In genomic region chr11:16775604-16776283, GRCh38 we compare ENCODE assay signal across 17 cellular contexts. TPM values are rescaled to one million over a fixed set of nuclear protein-coding genes. Genes with fewer than 3 reads are reported as not detected.
DNase-seq lines count a peak whose midpoint lies in the region; ATAC-seq, FAIRE-seq and TF ChIP-seq lines count a peak whose summit lies in the region.
"Had no signal": no experiment of that assay in that cellular context is flagged by ENCODE, and none has a peak within 500 bp of the region (broad histone marks: within the 10 kb centered on the region; RNA-seq: fewer than 3 reads in every experiment).

No MANE protein-coding gene starts in this region.

- POLR2A ChIA-PET in HepG2 (lab: Yijun Ruan, JAX), result no interaction called here

- H3K4me2 ChIP-seq in HepG2 (ENCODE audit: low read depth, low read length) (peak overlapping the region; percentile 63; the same call in 1 of the 2 replicates), trophoblast cell (ENCODE audit: low read length) (no peak overlapping the region)
- H3K4me2 ChIP-seq: KMS-11 had no signal

- H2BK120ac ChIP-seq in trophoblast cell (ENCODE audit: insufficient read depth, low read length, poor library complexity), result no peak overlapping the region

- no peak for TF ChIP-seq POLR2A in HepG2 (IDR thresholded peaks at IDR 0.05; ENCODE audit: insufficient read depth in 1 of 2, low read depth in 2 of 2, low read length in 2 of 2)

- H3K18ac ChIP-seq in trophoblast cell (ENCODE audit: low read length), result no peak overlapping the region

- no peaks in the 10 kb centered on the region for H3K79me1 ChIP-seq in trophoblast cell (ENCODE audit: low read length)

- H3K4me3 Mint-ChIP-seq in brain, result peak overlapping the region in 2 of 5 experiments; percentile 46 to 67
- H3K4me3 Mint-ChIP-seq: B cell; CD4-positive, alpha-beta T cell had no signal

- H3K4ac ChIP-seq in trophoblast cell (ENCODE audit: low read depth, low read length), result no peak overlapping the region

- no peak overlapping the region for H2AFZ ChIP-seq in HepG2 (ENCODE audit: low read length)
- no peak overlapping the region for H2AFZ ChIP-seq in trophoblast cell (ENCODE audit: insufficient read depth, low read length, poor library complexity)

- in situ Hi-C loops in HepG2 (cut with HindIII; ENCODE audit: extremely low pct_ligation_motif_present, low pct_unique_long_range_greater_than_20kb), result no loop called here

- no peaks in the 10 kb centered on the region for H3K27me3 ChIP-seq in H7 (ENCODE audit: control insufficient read depth, insufficient read depth, low read length)
- no peaks in the 10 kb centered on the region for H3K27me3 ChIP-seq in HepG2 (ENCODE audit: control insufficient read depth in 1 of 2, insufficient read depth in 2 of 2, low read length in 2 of 2)
- no peaks in the 10 kb centered on the region for H3K27me3 ChIP-seq in trophoblast cell (ENCODE audit: insufficient read depth, low read length)

- H4K12ac ChIP-seq in trophoblast cell (ENCODE audit: low read depth, low read length), result no peak overlapping the region

- H3K9ac ChIP-seq in HepG2 (ENCODE audit: insufficient read depth, low read depth, low read length) (peak overlapping the region; percentile 26; the same call in 1 of the 2 replicates), trophoblast cell (ENCODE audit: low read length) (no peak overlapping the region)
- H3K9ac ChIP-seq: KMS-11 had no signal

- 97% methylated on average over 15 of the region's 16 CpGs for WGBS in HepG2 (ENCODE audit: low lambda C conversion rate)
- WGBS in trophoblast cell (ENCODE audit: extremely low coverage, insufficient coverage, insufficient read length), result no CpG with 5 or more reads among the region's 16 CpGs

- H3K27ac ChIP-seq in HepG2 (ENCODE audit: extremely low read length, insufficient read depth, low read length) (peak overlapping the region; percentile 76), trophoblast cell (ENCODE audit: low read depth, low read length) (no peak overlapping the region)
- H3K27ac ChIP-seq: KMS-11, SJSA1 had no signal

- peak overlapping the region; percentile 42 for H4K91ac ChIP-seq in trophoblast cell (ENCODE audit: low read depth, low read length)

- H2AK5ac ChIP-seq in trophoblast cell (ENCODE audit: low read length), result no peak overlapping the region

- CTCF ChIA-PET in HepG2 (lab: Yijun Ruan, JAX; ENCODE audit: low intra/inter-chr PET ratio, low total read pairs), result no interaction called here

- H3K27ac Mint-ChIP-seq in brain, result peak overlapping the region in 4 of 5 experiments; percentile 56 to 93 (median 78)
- H3K27ac Mint-ChIP-seq: B cell; CD4-positive, alpha-beta T cell had no signal

- ATAC-seq in HepG2 (no peak), HG02970 (IDR thresholded peaks at IDR 0.05; ENCODE audit: low FRiP score, unreplicated experiment) (no peak)

- H3K27me3 Mint-ChIP-seq in brain, result no peaks in the 10 kb centered on the region
- H3K27me3 Mint-ChIP-seq: CD4-positive, alpha-beta T cell had no signal

- BruUV-seq in HepG2 (replicated peaks; lab: Mats Ljungman, UMichigan), result no TSS peak

- H3K36me3 ChIP-seq in H7 (replicated peaks; ENCODE audit: control insufficient read depth, insufficient read depth, low read length) (no peaks in the 10 kb centered on the region), HepG2 (replicated peaks in 1 of 2; ENCODE audit: control insufficient read depth in 1 of 2, insufficient read depth in 2 of 2, low read length in 2 of 2) (peaks cover 5 to 6% of the 10 kb centered on the region in 2 experiments; a peak in 3 of 5 replicates), trophoblast cell (ENCODE audit: control insufficient read depth in 1 of 2, insufficient read depth in 2 of 2, low read length in 2 of 2) (peaks cover 33 to 53% of the 10 kb centered on the region in 2 experiments)
- H3K36me3 ChIP-seq: SJSA1 had no signal

- H3K79me2 ChIP-seq in HepG2 (ENCODE audit: insufficient read depth, low read length), result no peaks in the 10 kb centered on the region
- no peaks in the 10 kb centered on the region for H3K79me2 ChIP-seq in trophoblast cell (ENCODE audit: control insufficient read depth, insufficient read depth, low read length, poor library complexity)

- H2BK5ac ChIP-seq in trophoblast cell (ENCODE audit: low read depth, low read length, poor library complexity), result no peak overlapping the region

- H4K8ac ChIP-seq in trophoblast cell (ENCODE audit: low read depth, low read length), result no peak overlapping the region

- intact Hi-C loops in HepG2 (cut with micrococcal nuclease; ENCODE audit: unreplicated experiment), result no loop called here

- H3K4me1 Mint-ChIP-seq in brain, result peaks cover 35% of the 10 kb centered on the region
- H3K4me1 Mint-ChIP-seq: B cell had no signal

- H3K4me3 ChIP-seq in H7 (ENCODE audit: insufficient read depth, low read depth, low read length) (no peak overlapping the region), HepG2 (replicated peaks in 1 of 3; ENCODE audit: insufficient read depth in 1 of 3, low read depth in 2 of 3, low read length in 3 of 3) (no peak overlapping the region), trophoblast cell (ENCODE audit: low read depth, low read length) (no peak overlapping the region)
- H3K4me3 ChIP-seq: SJSA1 had no signal

- no peak overlapping the region for H2BK12ac ChIP-seq in trophoblast cell (ENCODE audit: low read length)

- no peak for FAIRE-seq in HepG2 (lab: Jason Lieb, UNC)

- no peaks in the 10 kb centered on the region for H3K9me3 Mint-ChIP-seq in brain
- H3K9me3 Mint-ChIP-seq: CD4-positive, alpha-beta T cell had no signal

- TF ChIP-seq CTCF in brain (conservative IDR thresholded peaks at IDR 0.05) (no peak), HepG2 (CRISPR knock-in tag; IDR thresholded peaks at IDR 0.05) (no peak)

- TF ChIP-seq EP300 in HepG2 (IDR thresholded peaks at IDR 0.05; ENCODE audit: low read depth in 2 of 2, low read length in 2 of 2) (no peak), HepG2 (CRISPR knock-in tag; IDR thresholded peaks at IDR 0.05; ENCODE audit: borderline replicate concordance) (no peak)

- H3K4me1 ChIP-seq in HepG2 (ENCODE audit: insufficient read depth, low read length) (peaks cover 37% of the 10 kb centered on the region), trophoblast cell (ENCODE audit: control insufficient read depth in 1 of 2, insufficient read depth in 2 of 2, low read length in 2 of 2) (no peaks in the 10 kb centered on the region)

- no peaks in the 10 kb centered on the region for H3K36me3 Mint-ChIP-seq in brain

- no peaks in the 10 kb centered on the region for H4K20me1 ChIP-seq in HepG2 (ENCODE audit: insufficient read depth, low read length)

- no peak overlapping the region for H3K23ac ChIP-seq in trophoblast cell (ENCODE audit: low read length)

- DNase-seq in H7 (peak; percentile 18), HepG2 (ENCODE audit: low spot score) (no peak), trophoblast cell (no peak), GM19240 (ENCODE audit: insufficient read length, low spot score) (no peak), Ammon's horn (ENCODE audit: low spot score) (no peak)
- DNase-seq: ACHN; CD4-positive, alpha-beta T cell; DMS53; HCEC 1CT; NCI-H1436 treated with DMSO at 0.1 percent for 48 hours; NCI-H2081; NCI-H510A treated with DMSO at 0.1 percent for 48 hours had no signal

- TF ChIP-seq RAD21 in HepG2 (CRISPR knock-in tag; IDR thresholded peaks at IDR 0.05), result no peak

- H3K9me3 ChIP-seq in HepG2 (ENCODE audit: low read length) (no peaks in the 10 kb centered on the region), trophoblast cell (ENCODE audit: insufficient read depth, low read depth, low read length) (no peaks in the 10 kb centered on the region)
- H3K9me3 ChIP-seq: SJSA1 had no signal

- no peak overlapping the region for H3K14ac ChIP-seq in trophoblast cell (ENCODE audit: low read length)

TF ChIP-seq in HepG2, 621 proteins besides CTCF, POLR2A, EP300 and RAD21 (continues in another document):
- TF ChIP-seq ZNF784 (CRISPR knock-in tag; IDR thresholded peaks at IDR 0.05; ENCODE audit: borderline replicate concordance) (no peak), HNRNPH1 (optimal IDR thresholded peaks at IDR 0.05; ENCODE audit: low read depth, low read length) (no peak), ZNF720 (CRISPR knock-in tag; IDR thresholded peaks at IDR 0.05) (no peak), MAFF (IDR thresholded peaks at IDR 0.05; ENCODE audit: low read depth, low read length) (no peak), MTF1 (CRISPR knock-in tag; IDR thresholded peaks at IDR 0.05) (no peak), PTBP1 (IDR thresholded peaks at IDR 0.05; ENCODE audit: low read depth, low read length, poor library complexity, severe bottlenecking) (no peak)

RNA-seq across cellular contexts. Expression of gene C11orf58, which starts 37.3 kb away (rescaled TPM):
- total RNA-seq in H7 (2014; rRNA removed; shearing (Covaris generic)), result 118 and 127 TPM in 2 replicates
- polyA plus RNA-seq in brain (ENCODE audit: insufficient read depth, low read depth, low replicate concordance) (80.0 TPM), HepG2 (2011; rRNA removed) (65.8 and 83.8 TPM in 2 replicates)
- 167 and 271 TPM in 2 replicates for total RNA-seq in HepG2 (2016; rRNA removed; fragmentation: Illumina TruSeq; extraction: Trizol)
- 28.7 and 31.1 TPM in 2 replicates for total RNA-seq in HepG2 (2016; cell fraction: cytosol; rRNA removed; fragmentation: Illumina TruSeq; extraction: Trizol; ENCODE audit: low read depth)
- total RNA-seq in HepG2 (2016; cell fraction: insoluble cytoplasmic fraction; rRNA removed; fragmentation: Illumina TruSeq; extraction: Trizol), result 172 and 267 TPM in 2 replicates
- 54.6 and 66.3 TPM in 2 replicates for total RNA-seq in HepG2 (2016; cell fraction: membrane; rRNA removed; fragmentation: Illumina TruSeq; extraction: Trizol)
- 102 and 105 TPM in 2 replicates for total RNA-seq in HepG2 (2016; cell fraction: nucleus; rRNA removed; fragmentation: Illumina TruSeq; extraction: Trizol)
- 48.8 and 63.9 TPM in 2 replicates for polyA plus RNA-seq in HepG2 (2011; cell fraction: cytosol; rRNA removed)
- 32.9 and 41.1 TPM in 2 replicates for polyA plus RNA-seq in HepG2 (2011; cell fraction: nucleus; rRNA removed)
- polyA plus RNA-seq in HepG2 (2012), result 122 and 187 TPM in 2 replicates
- 28.9 and 36.4 TPM in 2 replicates for polyA plus RNA-seq in HepG2 (2016; cell fraction: cytosol; fragmentation: Illumina TruSeq; extraction: Trizol; ENCODE audit: low read depth)
- 352 and 397 TPM in 2 replicates for polyA plus RNA-seq in HepG2 (2016; cell fraction: insoluble cytoplasmic fraction; fragmentation: Illumina TruSeq; extraction: Trizol; ENCODE audit: low read depth)
- polyA plus RNA-seq in HepG2 (2016; cell fraction: membrane; fragmentation: Illumina TruSeq; extraction: Trizol; ENCODE audit: low read depth), result 50.7 and 60.3 TPM in 2 replicates
- 149 and 156 TPM in 2 replicates for polyA plus RNA-seq in HepG2 (2016; cell fraction: nucleus; fragmentation: Illumina TruSeq; extraction: Trizol; ENCODE audit: insufficient read depth, low read depth)
- 55.1 and 86.4 TPM in 2 replicates for polyA minus RNA-seq in HepG2 (2011; rRNA and poly(A)+ RNA removed; ENCODE audit: low replicate concordance)
- 84.8 and 85.0 TPM in 2 replicates for polyA minus RNA-seq in HepG2 (2011; cell fraction: cytosol; rRNA and poly(A)+ RNA removed)
- polyA minus RNA-seq in HepG2 (2011; cell fraction: nucleus; rRNA and poly(A)+ RNA removed), result 86.7 and 87.2 TPM in 2 replicates
- 114 and 118 TPM in 2 replicates for polyA plus RNA-seq in trophoblast cell (2013)
